27 cellular contexts compared by ENCODE assay signal in genomic region chr16:74052006-74052405, GRCh38.
"Had no signal": no experiment of that assay in that cellular context is flagged by ENCODE, and none has a peak within 500 bp of the region (broad histone marks: within the 10 kb centered on the region; RNA-seq: fewer than 3 reads in every experiment).

No MANE protein-coding gene starts in this region.

- ATAC-seq: activated T-cell treated with anti-CD3 and anti-CD28 coated beads, Interleukin-2, amount 50 U/mL, for 72 hours; esophagus mucosa; sciatic nerve; stimulated activated memory B cell treated with anti-CD40 and anti-IgM and Interleukin-4, amounts not matched to agents 10 μg/mL and 1 μg/mL and 100 μg/mL, for 72 hours; stimulated activated naive CD8-positive, alpha-beta T cell treated with anti-CD3 and anti-CD28 coated beads, Interleukin-15, amount 100 ng/mL, for 72 hours; upper lobe of right lung had no signal

- H3K27me3 ChIP-seq: adrenal gland, neutrophil, ovary, thyroid gland, upper lobe of right lung had no signal

- DNase-seq: activated CD4-positive, alpha-beta T cell treated with anti-CD3 and anti-CD28 coated beads for 4 hours; activated CD4-positive, alpha-beta T cell treated with anti-CD3 and anti-CD28 coated beads, Interleukin-2, amount 50 U/mL, for 4 hours; activated effector memory CD4-positive, alpha-beta T cell treated with Interleukin-2 at 50 U/mL for 16 hours; activated naive CD4-positive, alpha-beta T cell treated with anti-CD3 and anti-CD28 coated beads for 36 hours; activated naive CD8-positive, alpha-beta T cell treated with anti-CD3 and anti-CD28 coated beads for 36 hours; activated T-cell treated with anti-CD3 and anti-CD28 coated beads for 4 hours; activated T-cell treated with anti-CD3 and anti-CD28 coated beads, Interleukin-2, amount 50 U/mL, for 72 hours; adrenal gland; aorta; foreskin fibroblast; hypothalamus; immature natural killer cell; naive B cell; nephron progenitor cell; ovary; retina; small intestine; stimulated activated CD4-positive, alpha-beta T cell treated with anti-CD3 and anti-CD28 coated beads, Interleukin-4, amount 100 ng/mL, for 4 hours; stimulated activated CD8-positive, alpha-beta memory T cell treated with anti-CD3 and anti-CD28 coated beads, Interleukin-4, amount 100 ng/mL, for 48 hours; stimulated activated naive CD8-positive, alpha-beta T cell treated with anti-CD3 and anti-CD28 coated beads, Interleukin-15, amount 100 ng/mL, for 72 hours; thyroid gland; upper lobe of right lung had no signal

- H3K36me3 ChIP-seq: adrenal gland, neutrophil, ovary, thyroid gland, upper lobe of right lung had no signal

- H3K4me1 ChIP-seq: adrenal gland, thyroid gland, upper lobe of right lung had no signal

- H3K27ac ChIP-seq: adrenal gland, neutrophil, ovary, thyroid gland, upper lobe of right lung, VCaP had no signal

- H3K4me3 ChIP-seq: adrenal gland, ovary, thyroid gland, upper lobe of right lung had no signal

- H3K9me3 ChIP-seq: adrenal gland, neutrophil, ovary, thyroid gland, upper lobe of right lung had no signal
